ENCODE assay signal across 13 cellular contexts in genomic region chr10:128147064-128147463, GRCh38. TPM values are rescaled to one million over a fixed set of nuclear protein-coding genes. Genes with fewer than 3 reads are reported as not detected.
DNase-seq lines count a peak whose midpoint lies in the region; ATAC-seq and TF ChIP-seq lines count a peak whose summit lies in the region.
"Had no signal": no experiment of that assay in that cellular context is flagged by ENCODE, and none has a peak within 500 bp of the region (broad histone marks: within the 10 kb centered on the region; RNA-seq: fewer than 3 reads in every experiment).

No MANE protein-coding gene starts in this region.

- no peak for TF ChIP-seq CTCF in SK-N-SH (IDR thresholded peaks at IDR 0.05)

- no peak for DNase-seq in SK-N-SH
- DNase-seq in glomerular visceral epithelial cell (ENCODE audit: extremely low spot score) = peak; percentile 75
- DNase-seq in DMS 273 treated with DMSO at 0.1 percent for 48 hours (lab: John Stamatoyannopoulos, UW) = no peak
- DNase-seq in HEK293T (ENCODE audit: extremely low spot score) = no peak
- DNase-seq in central memory CD4-positive, alpha-beta T cell = no peak
- DNase-seq: cortex of kidney, NCI-H446 had no signal

- ATAC-seq in SK-N-SH treated with all-trans-retinoic acid at 6 μM for 48 hours (no peak), GM21423 (IDR thresholded peaks at IDR 0.05; ENCODE audit: unreplicated experiment) (peak; percentile 57), HG03342 (IDR thresholded peaks at IDR 0.05; ENCODE audit: unreplicated experiment) (peak; percentile 54)
- ATAC-seq: sciatic nerve had no signal

- H4K20me1 ChIP-seq in SK-N-SH (ENCODE audit: insufficient read depth) = no peaks in the 10 kb centered on the region

- H3K36me3 ChIP-seq in SK-N-SH (replicated peaks in 1 of 2; ENCODE audit: control insufficient read depth in 1 of 2, insufficient read depth in 2 of 2, low read length in 1 of 2) = no peaks in the 10 kb centered on the region

- WGBS in SK-N-SH (ENCODE audit: low lambda C conversion rate) = 71% methylated on average over 4 of the region's 4 CpGs

- no peaks in the 10 kb centered on the region for H3K27me3 ChIP-seq in SK-N-SH (ENCODE audit: insufficient read depth)

- no peaks in the 10 kb centered on the region for H3K9me2 ChIP-seq in SK-N-SH

- H3F3A ChIP-seq in SK-N-SH (replicated peaks; ENCODE audit: insufficient read depth) = no peaks in the 10 kb centered on the region

- no peaks in the 10 kb centered on the region for H3K79me2 ChIP-seq in SK-N-SH (ENCODE audit: insufficient read depth)

- TF ChIP-seq EP300 in SK-N-SH (IDR thresholded peaks at IDR 0.05; ENCODE audit: borderline replicate concordance in 1 of 2, low read depth in 1 of 2, low read length in 1 of 2) = no peak

- no peaks in the 10 kb centered on the region for H3K9me3 ChIP-seq in SK-N-SH

- POLR2A ChIA-PET in SK-N-SH (lab: Yijun Ruan, JAX) (no interaction called here), HEK293T (lab: Yijun Ruan, JAX) (no interaction called here)

- H3K4me3 ChIP-seq in SK-N-SH (ENCODE audit: low read depth in 2 of 2, low read length in 1 of 2) = no peak overlapping the region

- no peak overlapping the region for H2AFZ ChIP-seq in SK-N-SH (ENCODE audit: low read depth)

- no peak for TF ChIP-seq RAD21 in SK-N-SH (IDR thresholded peaks at IDR 0.05; ENCODE audit: low read length)

- H3K4me2 ChIP-seq in SK-N-SH = peak overlapping the region; percentile 40; the same call in 1 of the 2 replicates
- H3K4me2 ChIP-seq: KMS-11 had no signal

- no peak overlapping the region for H3K9ac ChIP-seq in SK-N-SH
- H3K9ac ChIP-seq: KMS-11 had no signal

- CTCF ChIA-PET in SK-N-SH (lab: Yijun Ruan, JAX) = interaction anchor here (1.0 to 1.2 kb wide), 2 partner anchors 69 to 70 kb away, joined by 3 to 5 read pairs; no protein-coding TSS in a partner anchor
- CTCF ChIA-PET in HEK293T (lab: Yijun Ruan, JAX) = no interaction called here

- peaks cover 6 to 7% of the 10 kb centered on the region in 2 experiments; a peak in 2 of 4 replicates for H3K4me1 ChIP-seq in SK-N-SH (ENCODE audit: control insufficient read depth in 1 of 2, insufficient read depth in 2 of 2, low read depth in 1 of 2, low read length in 1 of 2)

- H3K27ac ChIP-seq in SK-N-SH (ENCODE audit: low read depth in 2 of 2, low read length in 1 of 2) = peak overlapping the region in 1 of 2 experiments; percentile 16; a peak in 1 of 4 replicates
- H3K27ac ChIP-seq: 22Rv1, KMS-11 had no signal

TF ChIP-seq in SK-N-SH, 30 proteins besides CTCF, POLR2A, EP300 and RAD21 (continues in another document):
- TF ChIP-seq TAF1 (IDR thresholded peaks at IDR 0.05; ENCODE audit: borderline replicate concordance, low read depth, low read length) = no peak
- no peak for TF ChIP-seq GATA2 (CRISPR knock-in tag; IDR thresholded peaks at IDR 0.05)
- TF ChIP-seq, protein P1, sequence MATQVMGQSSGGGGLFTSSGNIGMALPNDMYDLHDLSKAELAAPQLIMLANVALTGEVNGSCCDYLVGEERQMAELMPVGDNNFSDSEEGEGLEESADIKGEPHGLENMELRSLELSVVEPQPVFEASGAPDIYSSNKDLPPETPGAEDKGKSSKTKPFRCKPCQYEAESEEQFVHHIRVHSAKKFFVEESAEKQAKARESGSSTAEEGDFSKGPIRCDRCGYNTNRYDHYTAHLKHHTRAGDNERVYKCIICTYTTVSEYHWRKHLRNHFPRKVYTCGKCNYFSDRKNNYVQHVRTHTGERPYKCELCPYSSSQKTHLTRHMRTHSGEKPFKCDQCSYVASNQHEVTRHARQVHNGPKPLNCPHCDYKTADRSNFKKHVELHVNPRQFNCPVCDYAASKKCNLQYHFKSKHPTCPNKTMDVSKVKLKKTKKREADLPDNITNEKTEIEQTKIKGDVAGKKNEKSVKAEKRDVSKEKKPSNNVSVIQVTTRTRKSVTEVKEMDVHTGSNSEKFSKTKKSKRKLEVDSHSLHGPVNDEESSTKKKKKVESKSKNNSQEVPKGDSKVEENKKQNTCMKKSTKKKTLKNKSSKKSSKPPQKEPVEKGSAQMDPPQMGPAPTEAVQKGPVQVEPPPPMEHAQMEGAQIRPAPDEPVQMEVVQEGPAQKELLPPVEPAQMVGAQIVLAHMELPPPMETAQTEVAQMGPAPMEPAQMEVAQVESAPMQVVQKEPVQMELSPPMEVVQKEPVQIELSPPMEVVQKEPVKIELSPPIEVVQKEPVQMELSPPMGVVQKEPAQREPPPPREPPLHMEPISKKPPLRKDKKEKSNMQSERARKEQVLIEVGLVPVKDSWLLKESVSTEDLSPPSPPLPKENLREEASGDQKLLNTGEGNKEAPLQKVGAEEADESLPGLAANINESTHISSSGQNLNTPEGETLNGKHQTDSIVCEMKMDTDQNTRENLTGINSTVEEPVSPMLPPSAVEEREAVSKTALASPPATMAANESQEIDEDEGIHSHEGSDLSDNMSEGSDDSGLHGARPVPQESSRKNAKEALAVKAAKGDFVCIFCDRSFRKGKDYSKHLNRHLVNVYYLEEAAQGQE (IDR thresholded peaks at IDR 0.05; ENCODE audit: low read depth, low read length) = no peak
- no peak for TF ChIP-seq CHD2 (IDR thresholded peaks at IDR 0.05; ENCODE audit: low read length, partially characterized antibody)
- no peak for TF ChIP-seq NRF1 (IDR thresholded peaks at IDR 0.05; ENCODE audit: low read depth, low read length)
- TF ChIP-seq SMC3 (IDR thresholded peaks at IDR 0.05; ENCODE audit: low read depth, low read length) = no peak

TF ChIP-seq in SK-N-SH treated with all-trans-retinoic acid at 6 μM for 48 hours, 23 proteins besides CTCF, POLR2A, EP300 and RAD21:
- TF ChIP-seq TCF4 (CRISPR knock-in tag; IDR thresholded peaks at IDR 0.05; ENCODE audit: borderline replicate concordance) (no peak), BACH2 (CRISPR knock-in tag; IDR thresholded peaks at IDR 0.05; ENCODE audit: borderline replicate concordance) (no peak)
- TF ChIP-seq, protein P2, sequence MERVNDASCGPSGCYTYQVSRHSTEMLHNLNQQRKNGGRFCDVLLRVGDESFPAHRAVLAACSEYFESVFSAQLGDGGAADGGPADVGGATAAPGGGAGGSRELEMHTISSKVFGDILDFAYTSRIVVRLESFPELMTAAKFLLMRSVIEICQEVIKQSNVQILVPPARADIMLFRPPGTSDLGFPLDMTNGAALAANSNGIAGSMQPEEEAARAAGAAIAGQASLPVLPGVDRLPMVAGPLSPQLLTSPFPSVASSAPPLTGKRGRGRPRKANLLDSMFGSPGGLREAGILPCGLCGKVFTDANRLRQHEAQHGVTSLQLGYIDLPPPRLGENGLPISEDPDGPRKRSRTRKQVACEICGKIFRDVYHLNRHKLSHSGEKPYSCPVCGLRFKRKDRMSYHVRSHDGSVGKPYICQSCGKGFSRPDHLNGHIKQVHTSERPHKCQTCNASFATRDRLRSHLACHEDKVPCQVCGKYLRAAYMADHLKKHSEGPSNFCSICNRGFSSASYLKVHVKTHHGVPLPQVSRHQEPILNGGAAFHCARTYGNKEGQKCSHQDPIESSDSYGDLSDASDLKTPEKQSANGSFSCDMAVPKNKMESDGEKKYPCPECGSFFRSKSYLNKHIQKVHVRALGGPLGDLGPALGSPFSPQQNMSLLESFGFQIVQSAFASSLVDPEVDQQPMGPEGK (CRISPR knock-in tag; IDR thresholded peaks at IDR 0.05; ENCODE audit: borderline replicate concordance) = no peak
- TF ChIP-seq, protein P3, sequence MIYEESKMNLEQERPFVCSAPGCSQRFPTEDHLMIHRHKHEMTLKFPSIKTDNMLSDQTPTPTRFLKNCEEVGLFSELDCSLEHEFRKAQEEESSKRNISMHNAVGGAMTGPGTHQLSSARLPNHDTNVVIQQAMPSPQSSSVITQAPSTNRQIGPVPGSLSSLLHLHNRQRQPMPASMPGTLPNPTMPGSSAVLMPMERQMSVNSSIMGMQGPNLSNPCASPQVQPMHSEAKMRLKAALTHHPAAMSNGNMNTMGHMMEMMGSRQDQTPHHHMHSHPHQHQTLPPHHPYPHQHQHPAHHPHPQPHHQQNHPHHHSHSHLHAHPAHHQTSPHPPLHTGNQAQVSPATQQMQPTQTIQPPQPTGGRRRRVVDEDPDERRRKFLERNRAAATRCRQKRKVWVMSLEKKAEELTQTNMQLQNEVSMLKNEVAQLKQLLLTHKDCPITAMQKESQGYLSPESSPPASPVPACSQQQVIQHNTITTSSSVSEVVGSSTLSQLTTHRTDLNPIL (CRISPR knock-in tag; IDR thresholded peaks at IDR 0.05; ENCODE audit: low read depth) = no peak

TF ChIP-seq in HEK293T, 16 proteins besides CTCF, POLR2A, EP300 and RAD21:
- no peak for TF ChIP-seq LEF1 (IDR thresholded peaks at IDR 0.05; ENCODE audit: borderline replicate concordance)
- TF ChIP-seq, protein P4, sequence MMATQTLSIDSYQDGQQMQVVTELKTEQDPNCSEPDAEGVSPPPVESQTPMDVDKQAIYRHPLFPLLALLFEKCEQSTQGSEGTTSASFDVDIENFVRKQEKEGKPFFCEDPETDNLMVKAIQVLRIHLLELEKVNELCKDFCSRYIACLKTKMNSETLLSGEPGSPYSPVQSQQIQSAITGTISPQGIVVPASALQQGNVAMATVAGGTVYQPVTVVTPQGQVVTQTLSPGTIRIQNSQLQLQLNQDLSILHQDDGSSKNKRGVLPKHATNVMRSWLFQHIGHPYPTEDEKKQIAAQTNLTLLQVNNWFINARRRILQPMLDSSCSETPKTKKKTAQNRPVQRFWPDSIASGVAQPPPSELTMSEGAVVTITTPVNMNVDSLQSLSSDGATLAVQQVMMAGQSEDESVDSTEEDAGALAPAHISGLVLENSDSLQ (IDR thresholded peaks at IDR 0.05) = no peak
- TF ChIP-seq SUZ12 (IDR thresholded peaks at IDR 0.05) = no peak
- TF ChIP-seq FOXK2 (IDR thresholded peaks at IDR 0.05) = no peak
- TF ChIP-seq SP1 (IDR thresholded peaks at IDR 0.05) = no peak
- no peak for TF ChIP-seq HDGF (IDR thresholded peaks at IDR 0.05; ENCODE audit: borderline replicate concordance)
- TF ChIP-seq FOXM1 (IDR thresholded peaks at IDR 0.05; ENCODE audit: borderline replicate concordance) = no peak
- TF ChIP-seq ELF4 (IDR thresholded peaks at IDR 0.05) = no peak
- TF ChIP-seq TARDBP (IDR thresholded peaks at IDR 0.05) = no peak
- no peak for TF ChIP-seq ARNT (IDR thresholded peaks at IDR 0.05)
- no peak for TF ChIP-seq L3MBTL2 (conservative IDR thresholded peaks at IDR 0.05)
- no peak for TF ChIP-seq ZNF384 (IDR thresholded peaks at IDR 0.05)

RNA-seq across cellular contexts. Expression of gene MKI67, which starts 20.8 kb away (rescaled TPM):
- polyA plus RNA-seq in SK-N-SH (2012; rRNA removed) = 5.7 and 7.5 TPM in 2 replicates
- 5.5 and 6.3 TPM in 2 replicates for polyA plus RNA-seq in SK-N-SH (2012; cell fraction: cytosol; rRNA removed)
- 8.2 and 9.4 TPM in 2 replicates for polyA plus RNA-seq in SK-N-SH (2012; cell fraction: nucleus; rRNA removed)
